Comparison of ENCODE assay signal across 16 cellular contexts in genomic region chr10:74982634-74982982, GRCh38.
A peak's percentile ranks its signal among the peaks of the same experiment; 100 is the strongest.
DNase-seq lines count a peak whose midpoint lies in the region; ATAC-seq and TF ChIP-seq lines count a peak whose summit lies in the region.
"Had no signal": no experiment of that assay in that cellular context is flagged by ENCODE, and none has a peak within 500 bp of the region (broad histone marks: within the 10 kb centered on the region; RNA-seq: fewer than 3 reads in every experiment).

No MANE protein-coding gene starts in this region.

- DNase-seq in NOMO-1 treated with DMSO at 0.1 percent for 48 hours (lab: John Stamatoyannopoulos, UW; ENCODE audit: unreplicated experiment) (peak; percentile 5), NOMO-1 treated with dmso at 0.1 percent for 144 hours (lab: John Stamatoyannopoulos, UW; ENCODE audit: unreplicated experiment) (no peak), WTC11 (ENCODE audit: low spot score) (no peak), memory B cell (ENCODE audit: low spot score in 2 of 2) (no peak), SK-N-DZ (ENCODE audit: low spot score) (no peak), NCI-H187 (lab: John Stamatoyannopoulos, UW) (no peak)
- DNase-seq: GF-D8, H9, IMR-90, NCI-H1436 treated with DMSO at 0.1 percent for 48 hours, NCI-H345, NCI-H526 treated with DMSO at 0.1 percent for 48 hours, PC-9, SK-N-SH had no signal

- POLR2A ChIA-PET in WTC11 (lab: Charles Lee) = no interaction called here

- no peak overlapping the region for H3K4me3 Mint-ChIP-seq in WTC11
- no peak overlapping the region for H3K4me3 Mint-ChIP-seq in memory B cell
- H3K4me3 Mint-ChIP-seq: H9 had no signal

- CTCF ChIA-PET in WTC11 (lab: Charles Lee) = no interaction called here

- H3K9me3 Mint-ChIP-seq in WTC11 (no peaks in the 10 kb centered on the region), memory B cell (no peaks in the 10 kb centered on the region)
- H3K9me3 Mint-ChIP-seq: H9 had no signal

- H3K36me3 Mint-ChIP-seq in WTC11 = peaks cover 2% of the 10 kb centered on the region; the same call in 1 of the 2 replicates
- H3K36me3 Mint-ChIP-seq in memory B cell = peaks cover 29% of the 10 kb centered on the region

- no peak for TF ChIP-seq CTCF in WTC11 (IDR thresholded peaks at IDR 0.05)

- H3K4me1 Mint-ChIP-seq in WTC11 (no peaks in the 10 kb centered on the region), memory B cell (peaks cover 16% of the 10 kb centered on the region)
- H3K4me1 Mint-ChIP-seq: H9 had no signal

- H3K27ac Mint-ChIP-seq in WTC11 (peak overlapping the region; percentile 63; the same call in 1 of the 2 replicates), memory B cell (peak overlapping the region; percentile 83)

- H3K27me3 Mint-ChIP-seq in WTC11 (ENCODE audit: low read depth) (no peaks in the 10 kb centered on the region), memory B cell (no peaks in the 10 kb centered on the region)

- ATAC-seq in WTC11 = no peak
- ATAC-seq in memory B cell (ENCODE audit: low read depth) = no peak
- no peak for ATAC-seq in HG02678 (IDR thresholded peaks at IDR 0.05; ENCODE audit: unreplicated experiment)
- no peak for ATAC-seq in HG02798 (IDR thresholded peaks at IDR 0.05; ENCODE audit: poor library complexity, unreplicated experiment)

TF ChIP-seq in WTC11, 78 proteins besides CTCF, POLR2A, EP300 and RAD21:
- no peak for TF ChIP-seq HMGA2 (CRISPR knock-in tag; IDR thresholded peaks at IDR 0.05)
- TF ChIP-seq MXD4 (CRISPR knock-in tag; IDR thresholded peaks at IDR 0.05; ENCODE audit: borderline replicate concordance) = no peak
- TF ChIP-seq IRF2 (CRISPR knock-in tag; IDR thresholded peaks at IDR 0.05; ENCODE audit: borderline replicate concordance, low read depth) = no peak
- TF ChIP-seq, protein P1, sequence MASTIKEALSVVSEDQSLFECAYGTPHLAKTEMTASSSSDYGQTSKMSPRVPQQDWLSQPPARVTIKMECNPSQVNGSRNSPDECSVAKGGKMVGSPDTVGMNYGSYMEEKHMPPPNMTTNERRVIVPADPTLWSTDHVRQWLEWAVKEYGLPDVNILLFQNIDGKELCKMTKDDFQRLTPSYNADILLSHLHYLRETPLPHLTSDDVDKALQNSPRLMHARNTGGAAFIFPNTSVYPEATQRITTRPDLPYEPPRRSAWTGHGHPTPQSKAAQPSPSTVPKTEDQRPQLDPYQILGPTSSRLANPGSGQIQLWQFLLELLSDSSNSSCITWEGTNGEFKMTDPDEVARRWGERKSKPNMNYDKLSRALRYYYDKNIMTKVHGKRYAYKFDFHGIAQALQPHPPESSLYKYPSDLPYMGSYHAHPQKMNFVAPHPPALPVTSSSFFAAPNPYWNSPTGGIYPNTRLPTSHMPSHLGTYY (CRISPR knock-in tag; IDR thresholded peaks at IDR 0.05) = no peak
- TF ChIP-seq ZNF138 (CRISPR knock-in tag; conservative IDR thresholded peaks at IDR 0.05) = no peak
- TF ChIP-seq, protein P2, sequence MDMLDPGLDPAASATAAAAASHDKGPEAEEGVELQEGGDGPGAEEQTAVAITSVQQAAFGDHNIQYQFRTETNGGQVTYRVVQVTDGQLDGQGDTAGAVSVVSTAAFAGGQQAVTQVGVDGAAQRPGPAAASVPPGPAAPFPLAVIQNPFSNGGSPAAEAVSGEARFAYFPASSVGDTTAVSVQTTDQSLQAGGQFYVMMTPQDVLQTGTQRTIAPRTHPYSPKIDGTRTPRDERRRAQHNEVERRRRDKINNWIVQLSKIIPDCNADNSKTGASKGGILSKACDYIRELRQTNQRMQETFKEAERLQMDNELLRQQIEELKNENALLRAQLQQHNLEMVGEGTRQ (CRISPR knock-in tag; IDR thresholded peaks at IDR 0.05) = no peak
